ENCODE assay signal across 1 cellular context in the genomic region with DNA sequence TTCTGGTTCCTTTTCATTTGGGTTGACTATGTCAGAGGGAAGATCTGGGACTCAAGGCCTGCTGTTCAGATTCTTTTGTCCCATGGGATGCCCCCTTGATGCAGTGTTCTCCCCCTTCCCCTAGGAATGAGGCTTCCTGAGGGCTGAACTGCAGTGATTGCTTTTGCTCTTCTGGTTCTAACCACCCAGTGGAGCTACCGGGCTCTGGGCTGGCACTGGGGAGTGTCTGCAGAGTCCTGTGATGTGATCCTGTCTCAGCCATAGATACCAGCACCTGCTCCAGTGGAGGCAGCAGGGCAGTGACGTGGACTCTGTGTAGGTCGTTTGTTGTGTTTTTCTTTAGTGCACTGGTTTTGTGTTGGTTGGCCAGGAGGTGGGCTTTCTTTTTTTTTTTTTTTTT.
TF ChIP-seq lines count a peak whose summit lies in the region.

No MANE protein-coding gene starts in this region.

TF ChIP-seq in IMR-90, 13 proteins besides CTCF, POLR2A, EP300 and RAD21 (continued from another document):
- TF ChIP-seq, protein P1, sequence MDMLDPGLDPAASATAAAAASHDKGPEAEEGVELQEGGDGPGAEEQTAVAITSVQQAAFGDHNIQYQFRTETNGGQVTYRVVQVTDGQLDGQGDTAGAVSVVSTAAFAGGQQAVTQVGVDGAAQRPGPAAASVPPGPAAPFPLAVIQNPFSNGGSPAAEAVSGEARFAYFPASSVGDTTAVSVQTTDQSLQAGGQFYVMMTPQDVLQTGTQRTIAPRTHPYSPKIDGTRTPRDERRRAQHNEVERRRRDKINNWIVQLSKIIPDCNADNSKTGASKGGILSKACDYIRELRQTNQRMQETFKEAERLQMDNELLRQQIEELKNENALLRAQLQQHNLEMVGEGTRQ (IDR thresholded peaks at IDR 0.05; ENCODE audit: low read depth, low read length): no peak
- TF ChIP-seq MAZ (IDR thresholded peaks at IDR 0.05; ENCODE audit: borderline replicate concordance, low read depth, low read length): no peak
